15 cellular contexts compared by ENCODE assay signal in the genomic region with DNA sequence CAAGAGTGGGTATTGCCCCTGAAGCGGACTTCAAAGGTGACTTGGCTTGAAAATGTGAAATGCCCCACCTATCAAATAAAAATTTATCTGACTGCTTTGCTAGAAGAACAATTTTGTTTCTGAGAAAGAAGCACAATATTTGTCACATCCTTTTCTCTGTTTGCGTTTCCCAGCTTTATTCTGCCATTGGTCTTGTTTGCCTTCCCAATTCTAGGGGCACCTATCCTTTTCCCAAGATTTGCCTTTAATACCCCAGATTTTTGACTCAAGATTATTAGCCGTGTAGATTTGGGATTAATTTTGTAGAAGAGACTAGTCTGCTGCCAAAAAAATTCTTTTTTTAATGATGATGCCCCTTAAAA.
"Had no signal": no experiment of that assay in that cellular context is flagged by ENCODE, and none has a peak within 500 bp of the region (broad histone marks: within the 10 kb centered on the region; RNA-seq: fewer than 3 reads in every experiment).

No MANE protein-coding gene starts in this region.

- H3K27me3 ChIP-seq: left lung, neural progenitor cell, ovary, sigmoid colon, spleen, testis had no signal

- H3K4me3 ChIP-seq: left lung, neural progenitor cell, ovary, sigmoid colon, spleen, testis had no signal

- ATAC-seq: activated T-cell treated with anti-CD3 and anti-CD28 coated beads, Interleukin-2, amount 50 U/mL, for 4 hours; stimulated activated naive CD8-positive, alpha-beta T cell treated with anti-CD3 and anti-CD28 coated beads, Interleukin-15, amount 100 ng/mL, for 72 hours had no signal

- H3K27ac ChIP-seq: left lung, neural progenitor cell, ovary, sigmoid colon, spleen, testis had no signal

- FAIRE-seq: colon, endometrium, kidney had no signal

- H3K9me3 ChIP-seq: left lung, ovary, sigmoid colon, spleen, testis had no signal

- H3K9ac ChIP-seq: neural progenitor cell had no signal

- H2AFZ ChIP-seq: neural progenitor cell had no signal

- DNase-seq: activated effector memory CD4-positive, alpha-beta T cell treated with Interleukin-2 at 50 U/mL for 16 hours; activated naive CD4-positive, alpha-beta T cell treated with anti-CD3 and anti-CD28 coated beads, Interleukin-2, amount 50 U/mL, for 16 hours; activated T-cell treated with anti-CD3 and anti-CD28 coated beads, Interleukin-2, amount 50 U/mL, for 4 hours; kidney; left lung; sigmoid colon; spleen; stimulated activated CD4-positive, alpha-beta T cell treated with anti-CD3 and anti-CD28 coated beads, Interleukin-1b, Interleukin-23, amount 100 ng/mL, for 48 hours; stimulated activated naive CD8-positive, alpha-beta T cell treated with anti-CD3 and anti-CD28 coated beads, Interleukin-15, amount 100 ng/mL, for 72 hours; T-helper 9 cell had no signal

- H3K4me1 ChIP-seq: left lung, spleen, testis had no signal

- H3K36me3 ChIP-seq: left lung, neural progenitor cell, ovary, sigmoid colon had no signal

- H3K4me2 ChIP-seq: neural progenitor cell had no signal
